In genomic region chr16:88706288-88706964, GRCh38 we compare ENCODE assay signal across 8 cellular contexts. TPM values are rescaled to one million over a fixed set of nuclear protein-coding genes. Genes with fewer than 3 reads are reported as not detected.
DNase-seq lines count a peak whose midpoint lies in the region; ATAC-seq and TF ChIP-seq lines count a peak whose summit lies in the region.

Gene CTU2, plus strand, starts transcription at chr16:88706503. Its CDS starts 28 bp downstream, at chr16:88706531.
Gene RNF166, minus strand, starts transcription at chr16:88706408. Its CDS starts 83 bp downstream, at chr16:88706325.

- no peaks in the 10 kb centered on the region for H3K27me3 Mint-ChIP-seq in activated T-cell treated with anti-CD3 and anti-CD28 coated beads, Interleukin-2, amount 50 U/mL, for 4 hours (ENCODE audit: low read depth)

- H3K4me3 Mint-ChIP-seq in activated T-cell treated with anti-CD3 and anti-CD28 coated beads, Interleukin-2, amount 50 U/mL, for 4 hours, result peak within 1 kb of the TSS; percentile 91

- peak within 1 kb of the TSS; percentile 95 to 99 for H3K4me3 ChIP-seq in muscle layer of colon (ENCODE audit: low read depth in 1 of 2, low read length in 2 of 2)

- peaks cover 20% of the 10 kb centered on the region for H3K4me1 ChIP-seq in muscle layer of colon (ENCODE audit: insufficient read depth, low read length)

- H3K9me3 Mint-ChIP-seq in activated T-cell treated with anti-CD3 and anti-CD28 coated beads, Interleukin-2, amount 50 U/mL, for 4 hours, result no peaks in the 10 kb centered on the region

- peaks cover 45% of the 10 kb centered on the region for H3K4me1 Mint-ChIP-seq in activated T-cell treated with anti-CD3 and anti-CD28 coated beads, Interleukin-2, amount 50 U/mL, for 4 hours (ENCODE audit: low read depth)

- ATAC-seq in GM19468 (IDR thresholded peaks at IDR 0.05; ENCODE audit: extremely low read depth, unreplicated experiment), result peak; percentile 53
- peak; percentile 74 to 75 for ATAC-seq in activated T-cell treated with anti-CD3 and anti-CD28 coated beads, Interleukin-2, amount 50 U/mL, for 4 hours
- peak; percentile 87 for ATAC-seq in esophagus mucosa

- H3K9me3 ChIP-seq in muscle layer of colon (ENCODE audit: low read length), result no peaks in the 10 kb centered on the region

- no peaks in the 10 kb centered on the region for H3K27me3 ChIP-seq in muscle layer of colon (ENCODE audit: control insufficient read depth in 1 of 2, insufficient read depth in 2 of 2, low read length in 2 of 2)

- peak within 1 kb of the TSS; percentile 88 for H3K27ac ChIP-seq in muscle layer of colon (ENCODE audit: low read depth, low read length)

- DNase-seq in COR-L47 (lab: John Stamatoyannopoulos, UW) (peak; percentile 67), HT1080 (ENCODE audit: low read depth) (peak; percentile 78)
- DNase-seq in activated T-cell treated with anti-CD3 and anti-CD28 coated beads, Interleukin-2, amount 50 U/mL, for 4 hours, result peak; percentile 93
- DNase-seq in stimulated activated CD8-positive, alpha-beta memory T cell treated with anti-CD3 and anti-CD28 coated beads, Interleukin-7, amount 100 ng/mL, for 1 hour (ENCODE audit: low read depth in 2 of 2), result peak; percentile 85 to 86

- peak within 1 kb of the TSS; percentile 70 for H3K9ac ChIP-seq in muscle layer of colon (ENCODE audit: low read length)

- H3K36me3 ChIP-seq in muscle layer of colon (ENCODE audit: insufficient read depth, low read length), result no peaks in the 10 kb centered on the region

- H3K36me3 Mint-ChIP-seq in activated T-cell treated with anti-CD3 and anti-CD28 coated beads, Interleukin-2, amount 50 U/mL, for 4 hours (ENCODE audit: insufficient read depth), result no peaks in the 10 kb centered on the region

TF ChIP-seq in PFSK-1, 5 proteins besides CTCF, POLR2A, EP300 and RAD21:
- TF ChIP-seq TAF1 (IDR thresholded peaks at IDR 0.05; ENCODE audit: borderline replicate concordance, insufficient read depth, low read length), result no peak
- no peak for TF ChIP-seq FOXP2 (optimal IDR thresholded peaks at IDR 0.05; ENCODE audit: borderline replicate concordance, extremely low read depth, extremely low read length, insufficient read depth)
- TF ChIP-seq REST (IDR thresholded peaks at IDR 0.05; ENCODE audit: insufficient read depth in 1 of 2, low read depth in 2 of 2, low read length in 2 of 2), result no peak
- TF ChIP-seq SIN3A (IDR thresholded peaks at IDR 0.05; ENCODE audit: borderline replicate concordance, insufficient read depth, low read length), result peak; percentile 92; the same call in 1 of the 2 replicates
- 0 out of 2 replicates have a peak, but pooled peaks have one; percentile 46 for TF ChIP-seq POLR2AphosphoS5 (IDR thresholded peaks at IDR 0.05; ENCODE audit: low read depth, low read length)

RNA-seq across cellular contexts. Expression of gene CTU2, which starts in this region (rescaled TPM):
- total RNA-seq in HT1080 (2014; rRNA removed; shearing (Covaris generic)), result 26.6 and 31.0 TPM in 2 replicates
- 18.8 and 20.7 TPM in 2 replicates for polyA plus RNA-seq in HT1080 (2015; cell fraction: cytosol; rRNA removed)
- 24.1 and 26.0 TPM in 2 replicates for polyA plus RNA-seq in HT1080 (2015; cell fraction: nucleus; rRNA removed)
- 54.1 TPM for polyA plus RNA-seq in PFSK-1 (2012; ENCODE audit: insufficient read length, low read depth)
- total RNA-seq in activated T-cell treated with anti-CD3 and anti-CD28 coated beads, Interleukin-2, amount 50 U/mL, for 4 hours, result 100 to 1,000 TPM in 2 of 3 donors, 10 to 100 TPM in 1; 96.8 to 129 (median 116) TPM
- total RNA-seq in esophagus mucosa, result 14.3 TPM

RNA-seq across cellular contexts. Expression of gene RNF166, which starts in this region (rescaled TPM):
- total RNA-seq in HT1080 (2014; rRNA removed; shearing (Covaris generic)), result 31.9 and 38.1 TPM in 2 replicates
- polyA plus RNA-seq in HT1080 (2015; cell fraction: cytosol; rRNA removed), result 22.2 and 27.6 TPM in 2 replicates
- 23.5 and 35.2 TPM in 2 replicates for polyA plus RNA-seq in HT1080 (2015; cell fraction: nucleus; rRNA removed)
- polyA plus RNA-seq in PFSK-1 (2012; ENCODE audit: insufficient read length, low read depth), result 46.4 TPM
- 10 to 100 TPM; 28.0 to 45.7 (median 30.6) TPM for total RNA-seq in activated T-cell treated with anti-CD3 and anti-CD28 coated beads, Interleukin-2, amount 50 U/mL, for 4 hours
- total RNA-seq in esophagus mucosa, result 4.7 TPM

Comparison
In these comparisons a context has a peak if more than half of its experiments do, and no peak if none do; other contexts are left out.
1. Peak in every context shown above with its lines: DNase-seq, ATAC-seq, H3K4me3 ChIP-seq and H3K27ac ChIP-seq.